8 cellular contexts compared by ENCODE assay signal in the genomic region with DNA sequence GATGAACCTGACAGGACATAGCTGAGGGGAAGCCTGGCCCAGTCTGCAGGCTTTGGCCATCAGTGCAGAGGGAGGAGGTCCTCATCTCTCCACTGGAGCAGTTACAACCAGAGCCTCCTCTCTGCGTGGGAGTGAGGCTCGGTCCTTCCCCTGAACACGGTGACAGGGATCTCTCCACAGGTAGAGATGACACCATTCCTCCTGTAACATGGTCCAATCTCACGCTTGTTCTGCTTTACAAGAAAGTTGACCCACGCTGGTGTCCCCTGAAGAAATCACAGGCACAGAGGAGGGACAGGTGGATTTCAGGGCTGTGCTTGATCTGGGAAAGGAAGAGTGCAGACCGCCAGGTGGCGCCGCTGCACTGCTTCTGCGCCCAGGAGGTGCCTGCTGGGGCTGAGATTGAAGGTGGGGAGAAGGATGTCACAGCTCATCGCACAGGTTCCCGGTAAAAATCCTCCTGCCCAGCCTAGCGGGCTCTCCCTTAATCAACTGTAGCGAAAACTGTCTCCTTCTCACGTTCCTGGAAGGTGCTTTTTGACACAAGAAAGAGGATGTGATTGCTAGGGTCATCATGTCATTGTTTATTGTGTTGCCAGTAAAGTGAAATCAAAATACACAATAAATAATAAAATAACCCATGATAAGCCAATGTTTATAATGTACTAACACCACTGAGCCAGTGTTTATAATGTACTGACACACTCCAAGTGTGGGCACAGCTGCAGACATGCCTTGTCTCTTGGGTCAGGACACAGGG. TPM values are rescaled to one million over a fixed set of nuclear protein-coding genes. Genes with fewer than 3 reads are reported as not detected.
A peak's percentile ranks its signal among the peaks of the same experiment; 100 is the strongest.
DNase-seq lines count a peak whose midpoint lies in the region; ATAC-seq, FAIRE-seq and TF ChIP-seq lines count a peak whose summit lies in the region.

No MANE protein-coding gene starts in this region.

- DNase-seq in GM12891 (ENCODE audit: insufficient read length, low spot score) (peak; percentile 63), NCI-H1092 treated with DMSO at 0.1 percent for 48 hours (lab: John Stamatoyannopoulos, UW) (peak; percentile 48), T-helper 9 cell (peak; percentile 86), amygdala (lab: John Stamatoyannopoulos, UW) (peak in 49 of 56 donors; percentile 2 to 84 (median 36)), right cardiac atrium (peak; percentile 79 to 93 (median 91)), sciatic nerve (ENCODE audit: low spot score) (peak; percentile 87), NCI-H128 (lab: John Stamatoyannopoulos, UW; ENCODE audit: unreplicated experiment) (no peak)

- intact Hi-C loops in right cardiac atrium (cut with DNase I) = loop anchor here (1.0 to 5.0 kb wide), 3 partner anchors 164 to 165 kb away; no protein-coding TSS in a partner anchor
- intact Hi-C loops in sciatic nerve (cut with DNase I) = loop anchor here (10.0 kb wide), 1 partner anchor 277 kb away; no protein-coding TSS in a partner anchor

- H3K4me1 ChIP-seq in right cardiac atrium (ENCODE audit: control insufficient read depth, insufficient read depth, low read length) = no peaks in the 10 kb centered on the region

- WGBS in right cardiac atrium = 8% methylated on average over 14 of the region's 14 CpGs

- ATAC-seq in right cardiac atrium = peak; percentile 89 to 92
- peak; percentile 93 for ATAC-seq in sciatic nerve
- ATAC-seq in GM21381 (IDR thresholded peaks at IDR 0.05; ENCODE audit: unreplicated experiment) = no peak

- H3K4me3 ChIP-seq in right cardiac atrium (ENCODE audit: low read length) = no peak overlapping the region

- FAIRE-seq in GM12891 (lab: Jason Lieb, UNC) = peak; percentile 93

- H3K27me3 ChIP-seq in right cardiac atrium (ENCODE audit: control insufficient read depth, insufficient read depth) = peaks cover 3% of the 10 kb centered on the region

- no peak for TF ChIP-seq POLR2A in GM12891 (IDR thresholded peaks at IDR 0.05; ENCODE audit: low read depth, low read length)

- no peak overlapping the region for H3K27ac ChIP-seq in right cardiac atrium (ENCODE audit: low read length)

- H3K9me3 ChIP-seq in right cardiac atrium (ENCODE audit: control insufficient read depth, low read length) = no peaks in the 10 kb centered on the region

TF ChIP-seq in GM12891, 5 proteins besides CTCF, POLR2A, EP300 and RAD21:
- no peak for TF ChIP-seq POLR2AphosphoS5 (IDR thresholded peaks at IDR 0.05; ENCODE audit: low read depth, low read length)
- no peak for TF ChIP-seq SPI1 (IDR thresholded peaks at IDR 0.05; ENCODE audit: low read depth, low read length)
- TF ChIP-seq PAX5 (IDR thresholded peaks at IDR 0.05; ENCODE audit: insufficient read depth, low read length, severe bottlenecking) = no peak
- no peak for TF ChIP-seq TAF1 (IDR thresholded peaks at IDR 0.05; ENCODE audit: low read depth, low read length)
- no peak for TF ChIP-seq POU2F2 (IDR thresholded peaks at IDR 0.05; ENCODE audit: low read depth, low read length)
TF ChIP-seq in GM12891: peak in this region for 0.

RNA-seq across cellular contexts. Expression of a gene that starts 20.4 kb away (rescaled TPM):
- polyA plus RNA-seq in GM12891 (2012; ENCODE audit: low read depth, missing spikeins) = 0.44 TPM
- 1 to 10 TPM in 1 of 4 donors, under 1 TPM in 1, not detected in 2; 0.18 to 1.2 TPM for total RNA-seq in right cardiac atrium
- polyA plus RNA-seq in right cardiac atrium = not detected
- total RNA-seq in sciatic nerve = 1.2 TPM
